In the genomic region with DNA sequence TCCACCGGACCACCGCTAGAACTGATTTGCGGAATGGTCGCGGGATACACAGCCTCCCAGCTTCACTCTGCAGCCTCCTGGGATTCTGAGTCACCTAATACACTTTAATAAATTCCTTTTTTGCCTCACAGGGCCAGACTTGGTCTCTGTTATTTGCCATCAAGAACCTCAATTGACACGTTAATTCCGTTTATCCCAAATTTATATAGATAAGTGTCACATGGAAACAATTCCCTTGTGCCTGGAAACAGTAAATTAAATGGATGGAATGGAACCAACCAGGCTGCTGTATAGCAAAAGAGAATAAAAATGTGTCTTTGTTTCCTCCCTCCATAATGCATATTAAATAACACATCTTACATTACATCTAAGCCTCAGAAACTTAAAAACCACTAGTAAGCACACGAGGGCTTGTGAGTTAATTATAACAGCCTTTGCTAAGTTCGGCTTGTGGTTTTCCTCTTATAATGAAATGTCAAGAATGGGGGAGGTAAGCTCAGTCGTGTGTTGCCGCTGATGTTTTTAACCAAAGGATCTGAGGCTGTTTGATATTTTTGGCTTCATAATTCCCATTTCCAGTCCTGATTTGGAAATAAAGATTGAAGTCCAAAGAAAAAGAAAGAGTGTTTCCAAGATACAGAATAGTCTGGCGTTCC, we compare ENCODE assay signal across 11 cellular contexts. TPM values are rescaled to one million over a fixed set of nuclear protein-coding genes. Genes with fewer than 3 reads are reported as not detected.
DNase-seq lines count a peak whose midpoint lies in the region; ATAC-seq and TF ChIP-seq lines count a peak whose summit lies in the region.
"Had no signal": no experiment of that assay in that cellular context is flagged by ENCODE, and none has a peak within 500 bp of the region (broad histone marks: within the 10 kb centered on the region; RNA-seq: fewer than 3 reads in every experiment).

No MANE protein-coding gene starts in this region.

- no peak overlapping the region for H3K9ac ChIP-seq in KMS-11

- no peaks in the 10 kb centered on the region for H3K9me3 Mint-ChIP-seq in central memory CD8-positive, alpha-beta T cell
- H3K9me3 Mint-ChIP-seq in activated CD4-positive, alpha-beta memory T cell treated with anti-CD3 and anti-CD28 coated beads, Interleukin-2, amount 10 ng/mL, durations not matched to agents 7 days and 5 days: no peaks in the 10 kb centered on the region

- no peaks in the 10 kb centered on the region for H3K36me3 ChIP-seq in KMS-11 (ENCODE audit: insufficient read depth)

- no peaks in the 10 kb centered on the region for H3K27me3 ChIP-seq in KMS-11 (ENCODE audit: insufficient read depth, low read depth)

- no peak for TF ChIP-seq CTCF in KMS-11 (conservative IDR thresholded peaks at IDR 0.05; ENCODE audit: low read depth, low read length)

- POLR2A ChIA-PET in activated CD4-positive, alpha-beta memory T cell treated with anti-CD3 and anti-CD28 coated beads, Interleukin-2, amount 10 ng/mL, durations not matched to agents 7 days and 5 days (lab: Charles Lee): interaction anchor here (0.9 to 1.1 kb wide), 2 partner anchors 24 to 83 kb away, joined by 3 read pairs; no protein-coding TSS in a partner anchor

- H3K4me2 ChIP-seq in KMS-11: peak overlapping the region; percentile 37

- no peaks in the 10 kb centered on the region for H3K79me2 ChIP-seq in KMS-11 (ENCODE audit: insufficient read depth, low read depth)

- H3K4me3 Mint-ChIP-seq in central memory CD8-positive, alpha-beta T cell: peak overlapping the region; percentile 54
- no peak overlapping the region for H3K4me3 Mint-ChIP-seq in activated CD4-positive, alpha-beta memory T cell treated with anti-CD3 and anti-CD28 coated beads, Interleukin-2, amount 10 ng/mL, durations not matched to agents 7 days and 5 days

- peaks cover 11% of the 10 kb centered on the region for H3K27me3 Mint-ChIP-seq in central memory CD8-positive, alpha-beta T cell
- peaks cover 27% of the 10 kb centered on the region for H3K27me3 Mint-ChIP-seq in activated CD4-positive, alpha-beta memory T cell treated with anti-CD3 and anti-CD28 coated beads, Interleukin-2, amount 10 ng/mL, durations not matched to agents 7 days and 5 days

- H3K4me3 ChIP-seq in KMS-11 (IDR thresholded peaks at IDR 0.05; ENCODE audit: insufficient read depth, low read depth, low read length): no peak overlapping the region
- H3K4me3 ChIP-seq: psoas muscle had no signal

- no peak overlapping the region for H3K27ac ChIP-seq in KMS-11
- H3K27ac ChIP-seq: psoas muscle had no signal

- CTCF ChIA-PET in activated CD4-positive, alpha-beta memory T cell treated with anti-CD3 and anti-CD28 coated beads, Interleukin-2, amount 10 ng/mL, durations not matched to agents 7 days and 5 days (lab: Charles Lee): interaction anchor here (1.0 to 1.2 kb wide), 2 partner anchors 11 to 142 kb away, joined by 3 to 4 read pairs; no protein-coding TSS in a partner anchor

- H3K4me1 Mint-ChIP-seq in central memory CD8-positive, alpha-beta T cell: peaks cover 54% of the 10 kb centered on the region
- H3K4me1 Mint-ChIP-seq in activated CD4-positive, alpha-beta memory T cell treated with anti-CD3 and anti-CD28 coated beads, Interleukin-2, amount 10 ng/mL, durations not matched to agents 7 days and 5 days: peaks cover 36% of the 10 kb centered on the region

- H4K20me1 ChIP-seq in KMS-11 (ENCODE audit: insufficient read depth): no peaks in the 10 kb centered on the region

- peak overlapping the region; percentile 80 for H3K27ac Mint-ChIP-seq in central memory CD8-positive, alpha-beta T cell (ENCODE audit: low read depth)
- no peak overlapping the region for H3K27ac Mint-ChIP-seq in activated CD4-positive, alpha-beta memory T cell treated with anti-CD3 and anti-CD28 coated beads, Interleukin-2, amount 10 ng/mL, durations not matched to agents 7 days and 5 days
- H3K27ac Mint-ChIP-seq: CD4-positive, alpha-beta memory T cell had no signal

- ATAC-seq in GM21515 (IDR thresholded peaks at IDR 0.05; ENCODE audit: unreplicated experiment) (peak; percentile 62), GM19455 (IDR thresholded peaks at IDR 0.05; ENCODE audit: unreplicated experiment) (no peak)
- ATAC-seq in central memory CD8-positive, alpha-beta T cell (replicated peaks; ENCODE audit: extremely low read depth, poor library complexity, severe bottlenecking): peak; percentile 83
- ATAC-seq: psoas muscle had no signal

- DNase-seq in GDM1 (lab: John Stamatoyannopoulos, UW): peak; percentile 23
- DNase-seq in central memory CD8-positive, alpha-beta T cell (ENCODE audit: low spot score in 2 of 2): no peak
- no peak for DNase-seq in activated CD4-positive, alpha-beta memory T cell treated with anti-CD3 and anti-CD28 coated beads, Interleukin-2, amount 10 ng/mL, durations not matched to agents 7 days and 5 days
- no peak for DNase-seq in NCI-H82 treated with DMSO at 0.1 percent for 48 hours (lab: John Stamatoyannopoulos, UW; ENCODE audit: unreplicated experiment)
- no peak for DNase-seq in activated T-cell treated with anti-CD3 and anti-CD28 coated beads, Interleukin-2, amount 50 U/mL, for 48 hours
- DNase-seq: psoas muscle had no signal

- no peaks in the 10 kb centered on the region for H3K36me3 Mint-ChIP-seq in central memory CD8-positive, alpha-beta T cell (ENCODE audit: insufficient read depth)
- H3K36me3 Mint-ChIP-seq in activated CD4-positive, alpha-beta memory T cell treated with anti-CD3 and anti-CD28 coated beads, Interleukin-2, amount 10 ng/mL, durations not matched to agents 7 days and 5 days (ENCODE audit: low read depth): no peaks in the 10 kb centered on the region
- H3K36me3 Mint-ChIP-seq: CD4-positive, alpha-beta memory T cell had no signal

- peak overlapping the region; percentile 40 for H2AFZ ChIP-seq in KMS-11 (ENCODE audit: low read depth)

- H3K4me1 ChIP-seq in KMS-11 (ENCODE audit: low read depth, poor library complexity, severe bottlenecking): peaks cover 22% of the 10 kb centered on the region

RNA-seq across cellular contexts. Expression of a gene that starts 52.1 kb away (rescaled TPM):
- total RNA-seq in activated CD4-positive, alpha-beta memory T cell treated with anti-CD3 and anti-CD28 coated beads, Interleukin-2, amount 10 ng/mL, durations not matched to agents 7 days and 5 days: under 1 TPM; 0.20 TPM
- total RNA-seq: CD4-positive, alpha-beta memory T cell; RPMI7951 had no signal
